Comparison of ENCODE assay signal across 9 cellular contexts in genomic region chr9:128078504-128079434, GRCh38. TPM values are rescaled to one million over a fixed set of nuclear protein-coding genes. Genes with fewer than 3 reads are reported as not detected.
DNase-seq lines count a peak whose midpoint lies in the region; ATAC-seq and TF ChIP-seq lines count a peak whose summit lies in the region.
"Had no signal": no experiment of that assay in that cellular context is flagged by ENCODE, and none has a peak within 500 bp of the region (broad histone marks: within the 10 kb centered on the region; RNA-seq: fewer than 3 reads in every experiment).

No MANE protein-coding gene starts in this region.

- peak; percentile 75 to 78 for ATAC-seq in lower lobe of right lung
- no peak for ATAC-seq in HG03039 (IDR thresholded peaks at IDR 0.05; ENCODE audit: unreplicated experiment)
- no peak for ATAC-seq in GM18519 (IDR thresholded peaks at IDR 0.05; ENCODE audit: low FRiP score, unreplicated experiment)

- H3K9ac ChIP-seq in KMS-11 (no peak overlapping the region), adipocyte (ENCODE audit: low read length) (no peak overlapping the region)

- H4K20me1 ChIP-seq in KMS-11 (ENCODE audit: insufficient read depth) = no peaks in the 10 kb centered on the region

- intact Hi-C loops in lower lobe of right lung (cut with DNase I) = no loop called here

- TF ChIP-seq CTCF in KMS-11 (conservative IDR thresholded peaks at IDR 0.05; ENCODE audit: low read depth, low read length) (no peak), lower lobe of right lung (IDR thresholded peaks at IDR 0.05) (no peak)

- peak; percentile 42 for DNase-seq in ACHN
- peak; percentile 44 for DNase-seq in adipocyte (ENCODE audit: low read depth)
- no peak for DNase-seq in lower lobe of right lung
- DNase-seq in epidermal melanocyte (ENCODE audit: insufficient read length, low spot score) = no peak
- DNase-seq in NCI-H1436 (lab: John Stamatoyannopoulos, UW) = no peak
- DNase-seq: NCI-H1436 treated with DMSO at 0.1 percent for 48 hours had no signal

- H3K9me3 ChIP-seq in adipocyte (ENCODE audit: control insufficient read depth, low read length) (no peaks in the 10 kb centered on the region), lower lobe of right lung (no peaks in the 10 kb centered on the region)

- H3K27ac ChIP-seq in KMS-11 = peak overlapping the region; percentile 18; the same call in 1 of the 2 replicates
- peak overlapping the region; percentile 26 for H3K27ac ChIP-seq in lower lobe of right lung

- H2AFZ ChIP-seq in KMS-11 (ENCODE audit: low read depth) = no peak overlapping the region

- peaks cover 91% of the 10 kb centered on the region for H3K79me2 ChIP-seq in KMS-11 (ENCODE audit: insufficient read depth, low read depth)

- H3K4me2 ChIP-seq in KMS-11 = no peak overlapping the region

- H3K36me3 ChIP-seq in KMS-11 (ENCODE audit: insufficient read depth) (no peaks in the 10 kb centered on the region), adipocyte (ENCODE audit: control insufficient read depth, insufficient read depth, low read length, severe bottlenecking) (no peaks in the 10 kb centered on the region), lower lobe of right lung (no peaks in the 10 kb centered on the region)

- in situ Hi-C loops in ACHN (cut with HindIII; ENCODE audit: low pct_ligation_motif_present, low pct_unique_long_range_greater_than_20kb, low sequenced_read_pairs) = no loop called here

- H3K4me3 ChIP-seq in KMS-11 (IDR thresholded peaks at IDR 0.05; ENCODE audit: insufficient read depth, low read depth, low read length) (no peak overlapping the region), adipocyte (ENCODE audit: low read length) (no peak overlapping the region), lower lobe of right lung (no peak overlapping the region)

- H3K4me1 ChIP-seq in KMS-11 (ENCODE audit: low read depth, poor library complexity, severe bottlenecking) (peaks cover 94% of the 10 kb centered on the region), adipocyte (ENCODE audit: control insufficient read depth, insufficient read depth, low read length) (peaks cover 47% of the 10 kb centered on the region), lower lobe of right lung (peaks cover 74% of the 10 kb centered on the region)

- H3K27me3 ChIP-seq in KMS-11 (ENCODE audit: insufficient read depth, low read depth) = no peaks in the 10 kb centered on the region
- no peaks in the 10 kb centered on the region for H3K27me3 ChIP-seq in adipocyte (replicated peaks; ENCODE audit: control insufficient read depth, insufficient read depth, low read length)
- H3K27me3 ChIP-seq in lower lobe of right lung (ENCODE audit: low read depth) = no peaks in the 10 kb centered on the region

RNA-seq across cellular contexts. Expression of gene SLC25A25, which starts 10.7 kb away (rescaled TPM):
- total RNA-seq in lower lobe of right lung = 27.3 TPM

RNA-seq across cellular contexts. Expression of gene NAIF1, which starts 11.6 kb away (rescaled TPM):
- total RNA-seq in lower lobe of right lung = 11.3 TPM

RNA-seq across cellular contexts. Expression of gene PTGES2, which starts 48.8 kb away (rescaled TPM):
- 30.6 TPM for total RNA-seq in lower lobe of right lung

Comparison
In these comparisons a context has a peak if more than half of its experiments do, and no peak if none do; other contexts are left out.
1. DNase-seq: peak in ACHN (single experiment) and adipocyte (single experiment); none in lower lobe of right lung (single experiment), epidermal melanocyte (single experiment) and NCI-H1436 (single experiment).
2. ATAC-seq: peak in lower lobe of right lung (2 of 2); none in HG03039 (single experiment) and GM18519 (single experiment).